ENCODE assay signal across 24 cellular contexts in the genomic region with DNA sequence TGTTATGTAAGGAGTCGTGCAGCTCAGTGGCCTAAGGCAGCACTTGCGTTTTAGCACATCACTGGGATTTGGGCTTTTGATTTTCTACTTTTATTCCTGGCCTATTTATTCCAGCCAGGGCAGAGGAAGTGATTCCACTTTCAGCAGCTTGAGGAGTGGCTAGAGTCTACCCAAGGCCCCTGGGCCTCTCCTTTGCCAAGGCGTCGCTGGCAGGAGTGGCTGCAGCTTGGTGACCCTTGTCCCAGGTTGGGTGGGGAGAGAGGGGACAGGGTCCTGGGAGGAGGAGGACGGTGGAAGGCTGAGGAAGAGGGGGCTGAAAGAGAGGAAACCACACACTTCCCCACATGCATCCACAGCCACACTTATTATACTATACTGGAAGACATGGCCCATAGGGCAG.
"Had no signal": no experiment of that assay in that cellular context is flagged by ENCODE, and none has a peak within 500 bp of the region (broad histone marks: within the 10 kb centered on the region; RNA-seq: fewer than 3 reads in every experiment).

No MANE protein-coding gene starts in this region.

- H3K27me3 Mint-ChIP-seq: activated CD4-positive, alpha-beta memory T cell treated with anti-CD3 and anti-CD28 coated beads for 36 hours; activated CD4-positive, alpha-beta T cell treated with anti-CD3 and anti-CD28 coated beads, Interleukin-2, amount 10 ng/mL, durations not matched to agents 24 days and 14 days; T-cell had no signal

- H3K79me2 ChIP-seq: hepatocyte, parathyroid adenoma had no signal

- H3K4me3 Mint-ChIP-seq: activated CD4-positive, alpha-beta memory T cell treated with anti-CD3 and anti-CD28 coated beads for 36 hours; activated CD4-positive, alpha-beta T cell treated with anti-CD3 and anti-CD28 coated beads, Interleukin-2, amount 10 ng/mL, durations not matched to agents 24 days and 14 days; nephron progenitor cell; T-cell had no signal

- H2AFZ ChIP-seq: hepatocyte, parathyroid adenoma had no signal

- H3K27ac ChIP-seq: gastroesophageal sphincter, hepatocyte, parathyroid adenoma, psoas muscle, sigmoid colon, tibial nerve, VCaP had no signal

- H3K9me3 ChIP-seq: gastroesophageal sphincter, psoas muscle, sigmoid colon, tibial nerve had no signal

- DNase-seq: activated CD4-positive, alpha-beta memory T cell treated with anti-CD3 and anti-CD28 coated beads for 36 hours; activated CD4-positive, alpha-beta T cell treated with anti-CD3 and anti-CD28 coated beads, Interleukin-2, amount 10 ng/mL, durations not matched to agents 24 days and 14 days; activated CD4-positive, CD25-positive, alpha-beta regulatory T cell treated with anti-CD3 and anti-CD28 coated beads, Interleukin-2, amount 50 U/mL, for 72 hours; activated CD8-positive, alpha-beta memory T cell treated with anti-CD3 and anti-CD28 coated beads, Interleukin-2, amount 50 U/mL, for 4 hours; activated T-cell treated with anti-CD3 and anti-CD28 coated beads, Interleukin-2, amount 50 U/mL, for 1 hour; dermis blood vessel endothelial cell; effector CD4-positive, alpha-beta T cell; islet precursor cell; mammary epithelial cell; nephron progenitor cell; nucleus accumbens; psoas muscle; sigmoid colon; stimulated activated CD4-positive, alpha-beta T cell treated with anti-CD3 and anti-CD28 coated beads, Interleukin-1b, Interleukin-23, amount 100 ng/mL, for 48 hours; stimulated activated naive CD4-positive, alpha-beta T cell treated with Interleukin-2 at 50 U/mL for 16 hours; T-cell; T-helper 9 cell had no signal

- H3K9me3 Mint-ChIP-seq: activated CD4-positive, alpha-beta T cell treated with anti-CD3 and anti-CD28 coated beads, Interleukin-2, amount 10 ng/mL, durations not matched to agents 24 days and 14 days had no signal

- H3K27ac Mint-ChIP-seq: activated CD4-positive, alpha-beta memory T cell treated with anti-CD3 and anti-CD28 coated beads for 36 hours; activated CD4-positive, alpha-beta T cell treated with anti-CD3 and anti-CD28 coated beads, Interleukin-2, amount 10 ng/mL, durations not matched to agents 24 days and 14 days; T-cell had no signal

- H3K27me3 ChIP-seq: gastroesophageal sphincter, hepatocyte, sigmoid colon, tibial nerve had no signal

- H3K9ac ChIP-seq: parathyroid adenoma had no signal

- ATAC-seq: activated naive CD4-positive, alpha-beta T cell treated with anti-CD3 and anti-CD28 coated beads, Interleukin-2, amount 50 U/mL, for 72 hours; gastroesophageal sphincter; psoas muscle; T-cell had no signal

- H3K4me1 ChIP-seq: parathyroid adenoma, psoas muscle had no signal

- H3K4me3 ChIP-seq: gastroesophageal sphincter, hepatocyte, psoas muscle, sigmoid colon, smooth muscle cell, tibial nerve had no signal

- H3K4me2 ChIP-seq: hepatocyte, smooth muscle cell had no signal
